ENCODE assay signal across 1 cellular context in genomic region chr1:150612014-150612345, GRCh38.
TF ChIP-seq lines count a peak whose summit lies in the region.

No MANE protein-coding gene starts in this region.

TF ChIP-seq in HepG2, 621 proteins besides CTCF, POLR2A, EP300 and RAD21:
- no peak for TF ChIP-seq DNMT3B (CRISPR knock-in tag; conservative IDR thresholded peaks at IDR 0.05)
- peak; percentile 27; the same call in 1 of the 2 replicates for TF ChIP-seq ZNF121 (CRISPR knock-in tag; IDR thresholded peaks at IDR 0.05)
- 0 out of 2 replicates have a peak, but pooled peaks have one; percentile 2 for TF ChIP-seq KDM1A (CRISPR knock-in tag; IDR thresholded peaks at IDR 0.05)
- 0 out of 2 replicates have a peak, but pooled peaks have one; percentile 7 for TF ChIP-seq CHD4 (IDR thresholded peaks at IDR 0.05; ENCODE audit: borderline replicate concordance, low read length)
- peak; percentile 1; the same call in 1 of the 2 replicates for TF ChIP-seq HNF1B (CRISPR knock-in tag; IDR thresholded peaks at IDR 0.05)
- TF ChIP-seq ZNF501 (CRISPR knock-in tag; IDR thresholded peaks at IDR 0.05) = no peak
- no peak for TF ChIP-seq ZNF335 (CRISPR knock-in tag; IDR thresholded peaks at IDR 0.05)
- no peak for TF ChIP-seq SIX4 (CRISPR knock-in tag; IDR thresholded peaks at IDR 0.05)
- 0 out of 2 replicates have a peak, but pooled peaks have one; percentile 3 for TF ChIP-seq CCDC6 (CRISPR knock-in tag; IDR thresholded peaks at IDR 0.05)
- 0 out of 2 replicates have a peak, but pooled peaks have one; percentile 13 for TF ChIP-seq NFIC (IDR thresholded peaks at IDR 0.05; ENCODE audit: low read length)
- TF ChIP-seq, protein P1, sequence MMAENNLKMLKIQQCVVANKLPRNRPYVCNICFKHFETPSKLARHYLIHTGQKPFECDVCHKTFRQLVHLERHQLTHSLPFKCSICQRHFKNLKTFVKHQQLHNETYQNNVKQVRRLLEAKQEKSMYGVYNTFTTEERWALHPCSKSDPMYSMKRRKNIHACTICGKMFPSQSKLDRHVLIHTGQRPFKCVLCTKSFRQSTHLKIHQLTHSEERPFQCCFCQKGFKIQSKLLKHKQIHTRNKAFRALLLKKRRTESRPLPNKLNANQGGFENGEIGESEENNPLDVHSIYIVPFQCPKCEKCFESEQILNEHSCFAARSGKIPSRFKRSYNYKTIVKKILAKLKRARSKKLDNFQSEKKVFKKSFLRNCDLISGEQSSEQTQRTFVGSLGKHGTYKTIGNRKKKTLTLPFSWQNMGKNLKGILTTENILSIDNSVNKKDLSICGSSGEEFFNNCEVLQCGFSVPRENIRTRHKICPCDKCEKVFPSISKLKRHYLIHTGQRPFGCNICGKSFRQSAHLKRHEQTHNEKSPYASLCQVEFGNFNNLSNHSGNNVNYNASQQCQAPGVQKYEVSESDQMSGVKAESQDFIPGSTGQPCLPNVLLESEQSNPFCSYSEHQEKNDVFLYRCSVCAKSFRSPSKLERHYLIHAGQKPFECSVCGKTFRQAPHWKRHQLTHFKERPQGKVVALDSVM (CRISPR knock-in tag; IDR thresholded peaks at IDR 0.05) = peak; percentile 11; the same call in 1 of the 2 replicates
- TF ChIP-seq ZNF550 (CRISPR knock-in tag; IDR thresholded peaks at IDR 0.05; ENCODE audit: borderline replicate concordance) = no peak
- 0 out of 2 replicates have a peak, but pooled peaks have one; percentile 9 for TF ChIP-seq SP140L (CRISPR knock-in tag; IDR thresholded peaks at IDR 0.05; ENCODE audit: borderline replicate concordance)
